3 cellular contexts compared by ENCODE assay signal in genomic region chr18:5266721-5267120, GRCh38.
A peak's percentile ranks its signal among the peaks of the same experiment; 100 is the strongest.
TF ChIP-seq lines count a peak whose summit lies in the region.

No MANE protein-coding gene starts in this region.

TF ChIP-seq in A549, 52 proteins besides CTCF, POLR2A, EP300 and RAD21:
- TF ChIP-seq ZFP36 (IDR thresholded peaks at IDR 0.05; ENCODE audit: borderline replicate concordance, partially characterized antibody) = no peak
- peak; percentile 81 for TF ChIP-seq MAFK (IDR thresholded peaks at IDR 0.05; ENCODE audit: partially characterized antibody)

TF ChIP-seq in IMR-90, 13 proteins besides CTCF, POLR2A, EP300 and RAD21:
- TF ChIP-seq MAFK (IDR thresholded peaks at IDR 0.05; ENCODE audit: low read depth, low read length) = peak; percentile 90
- TF ChIP-seq ELK1 (IDR thresholded peaks at IDR 0.05; ENCODE audit: borderline replicate concordance, low read depth, low read length) = no peak

TF ChIP-seq in H1, 55 proteins besides CTCF, POLR2A, EP300 and RAD21:
- TF ChIP-seq USF2 (IDR thresholded peaks at IDR 0.05; ENCODE audit: low read length) (no peak), MAFK (IDR thresholded peaks at IDR 0.05; ENCODE audit: low read depth, low read length) (peak; percentile 39; the same call in 1 of the 2 replicates), CEBPB (IDR thresholded peaks at IDR 0.05; ENCODE audit: low read depth, low read length) (no peak)
